In the genomic region with DNA sequence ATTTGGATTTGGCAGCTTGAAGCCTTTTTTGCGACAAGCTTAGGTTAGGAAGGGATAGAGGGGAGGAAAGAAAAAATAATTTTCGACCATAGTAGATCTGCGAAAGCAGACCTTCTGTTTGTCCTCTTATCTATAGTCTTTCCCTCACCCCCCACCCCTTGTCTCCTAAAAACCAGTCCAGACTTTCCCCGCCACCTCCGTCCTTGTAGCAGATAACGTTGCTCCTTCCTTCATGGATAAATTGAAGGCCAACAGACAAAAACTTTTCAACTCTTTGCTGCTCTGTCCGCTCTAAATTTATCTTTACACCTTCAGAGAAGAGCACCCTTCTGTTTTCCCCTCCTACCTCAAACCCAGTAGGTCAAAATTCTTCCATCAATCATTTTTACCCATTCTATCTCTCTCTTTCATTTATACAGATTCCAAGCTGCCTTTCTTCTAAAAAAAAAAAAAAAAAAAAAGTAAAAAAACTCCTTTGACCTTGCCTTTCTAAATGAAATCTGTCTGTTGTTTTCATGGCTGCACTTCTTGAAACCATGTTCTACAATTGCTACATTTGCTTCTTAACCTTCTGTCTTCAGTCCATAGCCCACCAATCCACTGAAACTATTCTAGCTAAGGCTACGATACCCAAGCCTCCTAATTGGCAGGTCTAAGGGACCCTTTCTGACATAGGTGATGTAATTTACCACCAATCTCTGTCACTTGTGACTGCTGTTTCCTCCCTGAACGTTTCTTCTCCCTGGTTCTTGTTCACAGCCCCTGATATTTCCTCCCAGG, we compare ENCODE assay signal across 9 cellular contexts. TPM values are rescaled to one million over a fixed set of nuclear protein-coding genes. Genes with fewer than 3 reads are reported as not detected.
A peak's percentile ranks its signal among the peaks of the same experiment; 100 is the strongest.
DNase-seq lines count a peak whose midpoint lies in the region; ATAC-seq, FAIRE-seq and TF ChIP-seq lines count a peak whose summit lies in the region.
"Had no signal": no experiment of that assay in that cellular context is flagged by ENCODE, and none has a peak within 500 bp of the region (broad histone marks: within the 10 kb centered on the region; RNA-seq: fewer than 3 reads in every experiment).

No MANE protein-coding gene starts in this region.

- H4K20me1 ChIP-seq in HepG2 (ENCODE audit: insufficient read depth, low read length) = no peaks in the 10 kb centered on the region

- H3K9ac ChIP-seq in HepG2 (ENCODE audit: insufficient read depth, low read depth, low read length) = peak overlapping the region; percentile 87

- H3K4me3 Mint-ChIP-seq in activated naive CD8-positive, alpha-beta T cell treated with anti-CD3 and anti-CD28 coated beads, Interleukin-2, amount 50 U/mL, for 24 hours = no peak overlapping the region
- H3K4me3 Mint-ChIP-seq in endothelial cell (ENCODE audit: unreplicated experiment) = no peak overlapping the region
- H3K4me3 Mint-ChIP-seq: activated naive CD4-positive, alpha-beta T cell treated with anti-CD3 and anti-CD28 coated beads, Interleukin-2, amount 50 U/mL, for 24 hours had no signal

- H3K79me2 ChIP-seq in HepG2 (ENCODE audit: insufficient read depth, low read length) = no peaks in the 10 kb centered on the region

- H3K4me1 Mint-ChIP-seq in activated naive CD8-positive, alpha-beta T cell treated with anti-CD3 and anti-CD28 coated beads, Interleukin-2, amount 50 U/mL, for 24 hours = peaks cover 37% of the 10 kb centered on the region
- peaks cover 18% of the 10 kb centered on the region for H3K4me1 Mint-ChIP-seq in endothelial cell (ENCODE audit: unreplicated experiment)

- no peak overlapping the region for H2AFZ ChIP-seq in HepG2 (ENCODE audit: low read length)

- H3K27me3 Mint-ChIP-seq in activated naive CD8-positive, alpha-beta T cell treated with anti-CD3 and anti-CD28 coated beads, Interleukin-2, amount 50 U/mL, for 24 hours = peaks cover 2% of the 10 kb centered on the region
- H3K27me3 Mint-ChIP-seq in endothelial cell (ENCODE audit: unreplicated experiment) = peaks cover 16% of the 10 kb centered on the region

- TF ChIP-seq RAD21 in HepG2 (CRISPR knock-in tag; IDR thresholded peaks at IDR 0.05) = no peak

- peaks cover 3% of the 10 kb centered on the region for H3K36me3 Mint-ChIP-seq in activated naive CD8-positive, alpha-beta T cell treated with anti-CD3 and anti-CD28 coated beads, Interleukin-2, amount 50 U/mL, for 24 hours (ENCODE audit: low read depth)
- H3K36me3 Mint-ChIP-seq in endothelial cell (ENCODE audit: low read depth, unreplicated experiment) = no peaks in the 10 kb centered on the region
- H3K36me3 Mint-ChIP-seq: activated naive CD4-positive, alpha-beta T cell treated with anti-CD3 and anti-CD28 coated beads, Interleukin-2, amount 50 U/mL, for 24 hours had no signal

- CTCF ChIA-PET in HepG2 (lab: Yijun Ruan, JAX; ENCODE audit: low intra/inter-chr PET ratio, low total read pairs) = interaction anchor here (1.5 to 2.8 kb wide), 3 partner anchors 10 to 242 kb away, joined by 3 to 40 read pairs (median 29); a partner anchor contains a TSS

- in situ Hi-C loops in HepG2 (cut with HindIII; ENCODE audit: extremely low pct_ligation_motif_present, low pct_unique_long_range_greater_than_20kb) = loop anchor here (5.0 to 25.0 kb wide), 3 partner anchors 249 to 674 kb away; a partner anchor contains a TSS

- H3K9me3 Mint-ChIP-seq in activated naive CD8-positive, alpha-beta T cell treated with anti-CD3 and anti-CD28 coated beads, Interleukin-2, amount 50 U/mL, for 24 hours = no peaks in the 10 kb centered on the region
- no peaks in the 10 kb centered on the region for H3K9me3 Mint-ChIP-seq in endothelial cell (ENCODE audit: unreplicated experiment)
- H3K9me3 Mint-ChIP-seq: activated naive CD4-positive, alpha-beta T cell treated with anti-CD3 and anti-CD28 coated beads, Interleukin-2, amount 50 U/mL, for 24 hours had no signal

- peak overlapping the region; percentile 85 for H3K4me2 ChIP-seq in HepG2 (ENCODE audit: low read depth, low read length)

- peaks cover 48% of the 10 kb centered on the region for H3K4me1 ChIP-seq in left ventricle myocardium inferior
- peaks cover 39% of the 10 kb centered on the region for H3K4me1 ChIP-seq in HepG2 (ENCODE audit: insufficient read depth, low read length)
- H3K4me1 ChIP-seq in aorta (ENCODE audit: control insufficient read depth in 1 of 2, insufficient read depth in 2 of 2, low read length in 2 of 2) = no peaks in the 10 kb centered on the region

- no TSS peak for BruUV-seq in HepG2 (replicated peaks; lab: Mats Ljungman, UMichigan)

- H3K9me3 ChIP-seq in left ventricle myocardium inferior (replicated peaks) (no peaks in the 10 kb centered on the region), HepG2 (ENCODE audit: low read length) (no peaks in the 10 kb centered on the region), aorta (ENCODE audit: control insufficient read depth, low read length) (no peaks in the 10 kb centered on the region)

- DNase-seq in left ventricle myocardium inferior (no peak), left cardiac atrium (no peak), HepG2 (ENCODE audit: low spot score) (no peak), aorta (no peak), endothelial cell (ENCODE audit: low spot score) (no peak), EL (no peak)
- DNase-seq in activated naive CD8-positive, alpha-beta T cell treated with anti-CD3 and anti-CD28 coated beads, Interleukin-2, amount 50 U/mL, for 24 hours = no peak
- DNase-seq in effector CD8-positive, alpha-beta T cell (lab: John Stamatoyannopoulos, UW) = no peak

- intact Hi-C loops in left ventricle myocardium inferior (cut with micrococcal nuclease) = loop anchor here (10.0 kb wide), 1 partner anchor 241 kb away; no protein-coding TSS in a partner anchor
- intact Hi-C loops in left cardiac atrium (cut with DNase I) = loop anchor here in 1 of 2 donors (5.0 kb wide), 1 partner anchor 254 kb away; a partner anchor contains a TSS
- intact Hi-C loops in HepG2 (cut with micrococcal nuclease; ENCODE audit: unreplicated experiment) = loop anchor here (2.0 to 10.0 kb wide), 4 partner anchors 139 to 669 kb away; a partner anchor contains a TSS
- intact Hi-C loops in aorta (cut with DNase I) = loop anchor here in 1 of 2 donors (5.0 to 10.0 kb wide), 2 partner anchors 244 to 671 kb away; a partner anchor contains a TSS

- 10% methylated on average over 9 of the region's 9 CpGs for WGBS in HepG2 (ENCODE audit: low lambda C conversion rate)
- 12 to 13% methylated on average over 9 of the region's 9 CpGs for WGBS in aorta, 2 donors

- no peak for TF ChIP-seq POLR2A in HepG2 (IDR thresholded peaks at IDR 0.05; ENCODE audit: insufficient read depth in 1 of 2, low read depth in 2 of 2, low read length in 2 of 2)

- H3K36me3 ChIP-seq in left ventricle myocardium inferior = no peaks in the 10 kb centered on the region
- H3K36me3 ChIP-seq in HepG2 (replicated peaks in 1 of 2; ENCODE audit: control insufficient read depth in 1 of 2, insufficient read depth in 2 of 2, low read length in 2 of 2) = no peaks in the 10 kb centered on the region
- H3K36me3 ChIP-seq in aorta (ENCODE audit: control insufficient read depth in 1 of 2, insufficient read depth in 2 of 2, low read length in 1 of 2) = no peaks in the 10 kb centered on the region

- no peak for FAIRE-seq in HepG2 (lab: Jason Lieb, UNC)

- TF ChIP-seq EP300 in HepG2 (IDR thresholded peaks at IDR 0.05; ENCODE audit: low read depth in 2 of 2, low read length in 2 of 2) = no peak
- TF ChIP-seq EP300 in HepG2 (CRISPR knock-in tag; IDR thresholded peaks at IDR 0.05; ENCODE audit: borderline replicate concordance) = no peak

- POLR2A ChIA-PET in HepG2 (lab: Yijun Ruan, JAX) = interaction anchor here (0.6 to 4.0 kb wide), 18 partner anchors 10 to 260 kb away, joined by 3 to 35 read pairs (median 5); a partner anchor contains a TSS

- peak overlapping the region; percentile 99 for H3K27ac ChIP-seq in left ventricle myocardium inferior (replicated peaks)
- peak overlapping the region; percentile 78 for H3K27ac ChIP-seq in HepG2 (ENCODE audit: extremely low read length, insufficient read depth, low read length)
- peak overlapping the region; percentile 97 for H3K27ac ChIP-seq in aorta (ENCODE audit: low read depth in 1 of 2, low read length in 2 of 2)

- H3K27me3 ChIP-seq in left ventricle myocardium inferior (ENCODE audit: low read depth) (no peaks in the 10 kb centered on the region), HepG2 (ENCODE audit: control insufficient read depth in 1 of 2, insufficient read depth in 2 of 2, low read length in 2 of 2) (no peaks in the 10 kb centered on the region; a peak in 1 of 5 replicates), aorta (ENCODE audit: control insufficient read depth in 1 of 2, insufficient read depth in 2 of 2, low read length in 1 of 2) (no peaks in the 10 kb centered on the region)

- ATAC-seq in left cardiac atrium (no peak), HepG2 (no peak), aorta (ENCODE audit: low FRiP score) (no peak)
- peak; percentile 9 for ATAC-seq in activated naive CD8-positive, alpha-beta T cell treated with anti-CD3 and anti-CD28 coated beads, Interleukin-2, amount 50 U/mL, for 24 hours

- TF ChIP-seq CTCF in left ventricle myocardium inferior (IDR thresholded peaks at IDR 0.05; ENCODE audit: borderline replicate concordance) = no peak
- TF ChIP-seq CTCF in HepG2 (CRISPR knock-in tag; IDR thresholded peaks at IDR 0.05) = no peak
- no peak for TF ChIP-seq CTCF in endothelial cell (IDR thresholded peaks at IDR 0.05; ENCODE audit: unreplicated experiment)

- no peak overlapping the region for H3K27ac Mint-ChIP-seq in activated naive CD8-positive, alpha-beta T cell treated with anti-CD3 and anti-CD28 coated beads, Interleukin-2, amount 50 U/mL, for 24 hours
- H3K27ac Mint-ChIP-seq in endothelial cell (ENCODE audit: unreplicated experiment) = no peak overlapping the region
- H3K27ac Mint-ChIP-seq: activated naive CD4-positive, alpha-beta T cell treated with anti-CD3 and anti-CD28 coated beads, Interleukin-2, amount 50 U/mL, for 24 hours had no signal

- H3K4me3 ChIP-seq in left ventricle myocardium inferior (peak overlapping the region; percentile 81), HepG2 (replicated peaks in 1 of 3; ENCODE audit: insufficient read depth in 1 of 3, low read depth in 2 of 3, low read length in 3 of 3) (peak overlapping the region; percentile 70 to 95 (median 89)), aorta (ENCODE audit: low read length in 2 of 2) (peak overlapping the region; percentile 88 to 95)

RNA-seq across cellular contexts. Expression of a gene that starts 11.1 kb away (rescaled TPM):
- 52.7 TPM for total RNA-seq in left ventricle myocardium inferior
- total RNA-seq in left cardiac atrium = 10 to 100 TPM; 48.6 to 60.5 TPM
- total RNA-seq in HepG2 (2016; rRNA removed; fragmentation: Illumina TruSeq; extraction: Trizol) = 57.9 and 62.5 TPM in 2 replicates
- total RNA-seq in HepG2 (2016; cell fraction: cytosol; rRNA removed; fragmentation: Illumina TruSeq; extraction: Trizol; ENCODE audit: low read depth) = 35.7 and 44.4 TPM in 2 replicates
- 59.7 and 63.0 TPM in 2 replicates for total RNA-seq in HepG2 (2016; cell fraction: insoluble cytoplasmic fraction; rRNA removed; fragmentation: Illumina TruSeq; extraction: Trizol)
- total RNA-seq in HepG2 (2016; cell fraction: membrane; rRNA removed; fragmentation: Illumina TruSeq; extraction: Trizol) = 22.3 and 26.0 TPM in 2 replicates
- total RNA-seq in HepG2 (2016; cell fraction: nucleus; rRNA removed; fragmentation: Illumina TruSeq; extraction: Trizol) = 91.5 and 98.9 TPM in 2 replicates
- 19.9 and 21.3 TPM in 2 replicates for polyA plus RNA-seq in HepG2 (2011; rRNA removed)
- polyA plus RNA-seq in HepG2 (2011; cell fraction: cytosol; rRNA removed) = 6.3 and 8.5 TPM in 2 replicates
- 36.3 and 47.2 TPM in 2 replicates for polyA plus RNA-seq in HepG2 (2011; cell fraction: nucleus; rRNA removed)
- 21.6 and 25.8 TPM in 2 replicates for polyA plus RNA-seq in HepG2 (2012)
- 2.7 and 3.3 TPM in 2 replicates for polyA plus RNA-seq in HepG2 (2016; cell fraction: cytosol; fragmentation: Illumina TruSeq; extraction: Trizol; ENCODE audit: low read depth)
- polyA plus RNA-seq in HepG2 (2016; cell fraction: insoluble cytoplasmic fraction; fragmentation: Illumina TruSeq; extraction: Trizol; ENCODE audit: low read depth) = 58.7 and 61.6 TPM in 2 replicates
- 5.6 TPM in 2 replicates for polyA plus RNA-seq in HepG2 (2016; cell fraction: membrane; fragmentation: Illumina TruSeq; extraction: Trizol; ENCODE audit: low read depth)
- polyA plus RNA-seq in HepG2 (2016; cell fraction: nucleus; fragmentation: Illumina TruSeq; extraction: Trizol; ENCODE audit: insufficient read depth, low read depth) = 92.9 and 120 TPM in 2 replicates
- 21.7 and 46.2 TPM in 2 replicates for polyA minus RNA-seq in HepG2 (2011; rRNA and poly(A)+ RNA removed; ENCODE audit: low replicate concordance)
- polyA minus RNA-seq in HepG2 (2011; cell fraction: cytosol; rRNA and poly(A)+ RNA removed) = 16.4 and 23.0 TPM in 2 replicates
- polyA minus RNA-seq in HepG2 (2011; cell fraction: nucleus; rRNA and poly(A)+ RNA removed) = 222 and 226 TPM in 2 replicates
- total RNA-seq in aorta = 10 to 100 TPM; 70.7 to 75.8 TPM
- polyA plus RNA-seq in aorta = 10 to 100 TPM; 27.2 to 34.6 TPM
- total RNA-seq in endothelial cell (ENCODE audit: unreplicated experiment) = 55.5 TPM

RNA-seq across cellular contexts. Expression of a gene that starts 29.2 kb away (rescaled TPM):
- 24.4 TPM for total RNA-seq in left ventricle myocardium inferior
- total RNA-seq in left cardiac atrium = 10 to 100 TPM; 28.6 to 38.0 TPM
- total RNA-seq in HepG2 (2016; rRNA removed; fragmentation: Illumina TruSeq; extraction: Trizol) = 31.9 and 36.1 TPM in 2 replicates
- total RNA-seq in HepG2 (2016; cell fraction: cytosol; rRNA removed; fragmentation: Illumina TruSeq; extraction: Trizol; ENCODE audit: low read depth) = 9.3 and 12.2 TPM in 2 replicates
- total RNA-seq in HepG2 (2016; cell fraction: insoluble cytoplasmic fraction; rRNA removed; fragmentation: Illumina TruSeq; extraction: Trizol) = 35.0 TPM in 2 replicates
- 33.5 and 36.6 TPM in 2 replicates for total RNA-seq in HepG2 (2016; cell fraction: membrane; rRNA removed; fragmentation: Illumina TruSeq; extraction: Trizol)
- 18.8 and 19.2 TPM in 2 replicates for total RNA-seq in HepG2 (2016; cell fraction: nucleus; rRNA removed; fragmentation: Illumina TruSeq; extraction: Trizol)
- polyA plus RNA-seq in HepG2 (2011; rRNA removed) = 12.7 and 13.6 TPM in 2 replicates
- polyA plus RNA-seq in HepG2 (2011; cell fraction: cytosol; rRNA removed) = 10.4 and 11.2 TPM in 2 replicates
- polyA plus RNA-seq in HepG2 (2011; cell fraction: nucleus; rRNA removed) = 8.5 TPM in 2 replicates
- 22.3 and 22.4 TPM in 2 replicates for polyA plus RNA-seq in HepG2 (2012)
- polyA plus RNA-seq in HepG2 (2016; cell fraction: cytosol; fragmentation: Illumina TruSeq; extraction: Trizol; ENCODE audit: low read depth) = 7.1 and 10.0 TPM in 2 replicates
- 45.6 and 46.6 TPM in 2 replicates for polyA plus RNA-seq in HepG2 (2016; cell fraction: insoluble cytoplasmic fraction; fragmentation: Illumina TruSeq; extraction: Trizol; ENCODE audit: low read depth)
- 20.3 and 27.1 TPM in 2 replicates for polyA plus RNA-seq in HepG2 (2016; cell fraction: membrane; fragmentation: Illumina TruSeq; extraction: Trizol; ENCODE audit: low read depth)
- 31.2 and 33.5 TPM in 2 replicates for polyA plus RNA-seq in HepG2 (2016; cell fraction: nucleus; fragmentation: Illumina TruSeq; extraction: Trizol; ENCODE audit: insufficient read depth, low read depth)
- 13.8 and 26.7 TPM in 2 replicates for polyA minus RNA-seq in HepG2 (2011; rRNA and poly(A)+ RNA removed; ENCODE audit: low replicate concordance)
- polyA minus RNA-seq in HepG2 (2011; cell fraction: cytosol; rRNA and poly(A)+ RNA removed) = 9.2 and 10.8 TPM in 2 replicates
- polyA minus RNA-seq in HepG2 (2011; cell fraction: nucleus; rRNA and poly(A)+ RNA removed) = 10.3 and 10.9 TPM in 2 replicates
- total RNA-seq in aorta = 10 to 100 TPM; 56.3 to 64.0 TPM
- polyA plus RNA-seq in aorta = 10 to 100 TPM; 26.8 to 45.5 TPM
- total RNA-seq in endothelial cell (ENCODE audit: unreplicated experiment) = 55.3 TPM
